Comparison of ENCODE assay signal across 2 cellular contexts in genomic region chr1:43985984-43986595, GRCh38.
A peak's percentile ranks its signal among the peaks of the same experiment; 100 is the strongest.
TF ChIP-seq lines count a peak whose summit lies in the region.

No MANE protein-coding gene starts in this region.

TF ChIP-seq in HepG2, 621 proteins besides CTCF, POLR2A, EP300 and RAD21:
- TF ChIP-seq FOXA1 (IDR thresholded peaks at IDR 0.05) = no peak
- peak; percentile 34; the same call in 1 of the 2 replicates for TF ChIP-seq FOXA1 (CRISPR knock-in tag; IDR thresholded peaks at IDR 0.05)
- no peak for TF ChIP-seq CBX5 (CRISPR knock-in tag; IDR thresholded peaks at IDR 0.05; ENCODE audit: borderline replicate concordance)
- TF ChIP-seq ZMYM3 (CRISPR knock-in tag; IDR thresholded peaks at IDR 0.05) = peak; percentile 62; the same call in 1 of the 2 replicates
- TF ChIP-seq ZFP36 (IDR thresholded peaks at IDR 0.05; ENCODE audit: borderline replicate concordance, low read depth, low read length, partially characterized antibody) = peak; percentile 90
- no peak for TF ChIP-seq ZBTB39 (CRISPR knock-in tag; IDR thresholded peaks at IDR 0.05)
- TF ChIP-seq ZNF652 (CRISPR knock-in tag; IDR thresholded peaks at IDR 0.05; ENCODE audit: borderline replicate concordance, low read depth) = peak; percentile 53; the same call in 1 of the 2 replicates
- no peak for TF ChIP-seq CENPT (CRISPR knock-in tag; IDR thresholded peaks at IDR 0.05; ENCODE audit: low read depth)
- no peak for TF ChIP-seq SIX4 (CRISPR knock-in tag; IDR thresholded peaks at IDR 0.05)
- no peak for TF ChIP-seq ZBTB4 (CRISPR knock-in tag; IDR thresholded peaks at IDR 0.05; ENCODE audit: borderline replicate concordance)
- TF ChIP-seq RORA (CRISPR knock-in tag; IDR thresholded peaks at IDR 0.05) = no peak
- 0 out of 4 replicates have a peak, but pooled peaks of 1 of the 2 experiments have one; percentile 5 for TF ChIP-seq HMGXB4 (CRISPR knock-in tag; IDR thresholded peaks at IDR 0.05; ENCODE audit: borderline replicate concordance in 1 of 2, low read depth in 1 of 2)
- peak; percentile 44; the same call in 1 of the 2 replicates for TF ChIP-seq FOXA3 (CRISPR knock-in tag; IDR thresholded peaks at IDR 0.05)
- no peak for TF ChIP-seq IRX3 (CRISPR knock-in tag; IDR thresholded peaks at IDR 0.05; ENCODE audit: borderline replicate concordance, low read depth)

TF ChIP-seq in WTC11, 78 proteins besides CTCF, POLR2A, EP300 and RAD21:
- no peak for TF ChIP-seq NFYB (CRISPR knock-in tag; conservative IDR thresholded peaks at IDR 0.05; ENCODE audit: low read depth)
- TF ChIP-seq ZBTB21 (CRISPR knock-in tag; IDR thresholded peaks at IDR 0.05; ENCODE audit: borderline replicate concordance) = no peak
- no peak for TF ChIP-seq PREB (CRISPR knock-in tag; IDR thresholded peaks at IDR 0.05; ENCODE audit: borderline replicate concordance)
- TF ChIP-seq CREM (CRISPR knock-in tag; IDR thresholded peaks at IDR 0.05) = no peak
- TF ChIP-seq ZNF416 (CRISPR knock-in tag; IDR thresholded peaks at IDR 0.05) = no peak
- TF ChIP-seq CREB1 (CRISPR knock-in tag; IDR thresholded peaks at IDR 0.05) = no peak
TF ChIP-seq in WTC11: peak in this region for 0.
